11 cellular contexts compared by ENCODE assay signal in genomic region chr6:166640342-166641043, GRCh38. TPM values are rescaled to one million over a fixed set of nuclear protein-coding genes. Genes with fewer than 3 reads are reported as not detected.
A peak's percentile ranks its signal among the peaks of the same experiment; 100 is the strongest.
DNase-seq lines count a peak whose midpoint lies in the region; ATAC-seq and TF ChIP-seq lines count a peak whose summit lies in the region.
"Had no signal": no experiment of that assay in that cellular context is flagged by ENCODE, and none has a peak within 500 bp of the region (broad histone marks: within the 10 kb centered on the region; RNA-seq: fewer than 3 reads in every experiment).

No MANE protein-coding gene starts in this region.

- peak overlapping the region; percentile 46 for H3K4me2 ChIP-seq in hepatocyte

- H3K27me3 Mint-ChIP-seq in activated CD4-positive, alpha-beta memory T cell treated with anti-CD3 and anti-CD28 coated beads for 36 hours, result peaks cover 19% of the 10 kb centered on the region
- peaks cover 38% of the 10 kb centered on the region for H3K27me3 Mint-ChIP-seq in activated CD4-positive, alpha-beta memory T cell treated with anti-CD3 and anti-CD28 coated beads, Interleukin-2, amount 10 ng/mL, durations not matched to agents 7 days and 5 days
- H3K27me3 Mint-ChIP-seq in activated T-helper 1 cell treated with anti-CD3 and anti-CD28 coated beads, Interleukin-12 subunit alpha, Interleukin-12 subunit beta, Interleukin-2, Interleukin-4 antibody, amounts not matched to agents 30 ng/mL and 10 ng/mL and 1 ng/mL, durations not matched to agents 14 hours and 24 hours and 36 hours (ENCODE audit: insufficient read depth), result peaks cover 16% of the 10 kb centered on the region
- peaks cover 62% of the 10 kb centered on the region for H3K27me3 Mint-ChIP-seq in stimulated activated naive CD8-positive, alpha-beta T cell treated with anti-CD3 and anti-CD28 coated beads, Interleukin-15, amount 100 ng/mL, for 72 hours

- CTCF ChIA-PET in activated CD4-positive, alpha-beta memory T cell treated with anti-CD3 and anti-CD28 coated beads for 36 hours (lab: Charles Lee), result no interaction called here
- CTCF ChIA-PET in activated CD4-positive, alpha-beta memory T cell treated with anti-CD3 and anti-CD28 coated beads, Interleukin-2, amount 10 ng/mL, durations not matched to agents 7 days and 5 days (lab: Charles Lee), result no interaction called here

- no peak overlapping the region for H3K4me3 Mint-ChIP-seq in activated CD4-positive, alpha-beta memory T cell treated with anti-CD3 and anti-CD28 coated beads for 36 hours
- H3K4me3 Mint-ChIP-seq in activated CD4-positive, alpha-beta memory T cell treated with anti-CD3 and anti-CD28 coated beads, Interleukin-2, amount 10 ng/mL, durations not matched to agents 7 days and 5 days, result no peak overlapping the region
- H3K4me3 Mint-ChIP-seq in activated T-helper 1 cell treated with anti-CD3 and anti-CD28 coated beads, Interleukin-12 subunit alpha, Interleukin-12 subunit beta, Interleukin-2, Interleukin-4 antibody, amounts not matched to agents 30 ng/mL and 10 ng/mL and 1 ng/mL, durations not matched to agents 14 hours and 24 hours and 36 hours, result peak overlapping the region; percentile 6
- H3K4me3 Mint-ChIP-seq in stimulated activated naive CD8-positive, alpha-beta T cell treated with anti-CD3 and anti-CD28 coated beads, Interleukin-15, amount 100 ng/mL, for 72 hours, result peak overlapping the region in 1 of 2 donors; percentile 42
- H3K4me3 Mint-ChIP-seq: T-helper 1 cell treated with Interleukin-12 subunit alpha and Interleukin-12 subunit beta and Interleukin-4 antibody, amounts not matched to agents 30 μg/mL and 1 μg/mL, for 36 hours had no signal

- TF ChIP-seq CTCF in hepatocyte (IDR thresholded peaks at IDR 0.05; ENCODE audit: poor library complexity), result no peak

- H3K36me3 Mint-ChIP-seq in activated CD4-positive, alpha-beta memory T cell treated with anti-CD3 and anti-CD28 coated beads for 36 hours, result peaks cover 5% of the 10 kb centered on the region
- H3K36me3 Mint-ChIP-seq in activated CD4-positive, alpha-beta memory T cell treated with anti-CD3 and anti-CD28 coated beads, Interleukin-2, amount 10 ng/mL, durations not matched to agents 7 days and 5 days (ENCODE audit: low read depth), result no peaks in the 10 kb centered on the region
- H3K36me3 Mint-ChIP-seq in activated T-helper 1 cell treated with anti-CD3 and anti-CD28 coated beads, Interleukin-12 subunit alpha, Interleukin-12 subunit beta, Interleukin-2, Interleukin-4 antibody, amounts not matched to agents 30 ng/mL and 10 ng/mL and 1 ng/mL, durations not matched to agents 14 hours and 24 hours and 36 hours (ENCODE audit: low read depth), result no peaks in the 10 kb centered on the region

- no peaks in the 10 kb centered on the region for H3K9me2 ChIP-seq in hepatocyte (replicated peaks; ENCODE audit: insufficient read depth)

- no peaks in the 10 kb centered on the region for H3K9me3 ChIP-seq in hepatocyte (ENCODE audit: low read depth)

- H3K9me3 Mint-ChIP-seq in activated CD4-positive, alpha-beta memory T cell treated with anti-CD3 and anti-CD28 coated beads for 36 hours, result peaks cover 7% of the 10 kb centered on the region
- no peaks in the 10 kb centered on the region for H3K9me3 Mint-ChIP-seq in activated CD4-positive, alpha-beta memory T cell treated with anti-CD3 and anti-CD28 coated beads, Interleukin-2, amount 10 ng/mL, durations not matched to agents 7 days and 5 days
- no peaks in the 10 kb centered on the region for H3K9me3 Mint-ChIP-seq in activated T-helper 1 cell treated with anti-CD3 and anti-CD28 coated beads, Interleukin-12 subunit alpha, Interleukin-12 subunit beta, Interleukin-2, Interleukin-4 antibody, amounts not matched to agents 30 ng/mL and 10 ng/mL and 1 ng/mL, durations not matched to agents 14 hours and 24 hours and 36 hours
- H3K9me3 Mint-ChIP-seq in stimulated activated naive CD8-positive, alpha-beta T cell treated with anti-CD3 and anti-CD28 coated beads, Interleukin-15, amount 100 ng/mL, for 72 hours, result no peaks in the 10 kb centered on the region
- H3K9me3 Mint-ChIP-seq: T-helper 1 cell treated with Interleukin-12 subunit alpha and Interleukin-12 subunit beta and Interleukin-4 antibody, amounts not matched to agents 30 μg/mL and 1 μg/mL, for 36 hours had no signal

- no peak overlapping the region for H2AFZ ChIP-seq in hepatocyte

- POLR2A ChIA-PET in activated CD4-positive, alpha-beta memory T cell treated with anti-CD3 and anti-CD28 coated beads for 36 hours (lab: Charles Lee), result no interaction called here
- POLR2A ChIA-PET in activated CD4-positive, alpha-beta memory T cell treated with anti-CD3 and anti-CD28 coated beads, Interleukin-2, amount 10 ng/mL, durations not matched to agents 7 days and 5 days (lab: Charles Lee), result no interaction called here

- H3K79me2 ChIP-seq in hepatocyte, result no peaks in the 10 kb centered on the region

- no peaks in the 10 kb centered on the region for H4K20me1 ChIP-seq in hepatocyte (ENCODE audit: insufficient read depth, poor library complexity, severe bottlenecking)

- H3K27me3 ChIP-seq in hepatocyte, result no peaks in the 10 kb centered on the region

- no peak overlapping the region for H3K4me3 ChIP-seq in hepatocyte

- H3K4me1 ChIP-seq in hepatocyte (ENCODE audit: insufficient read depth), result no peaks in the 10 kb centered on the region

- no peak overlapping the region for H3K27ac Mint-ChIP-seq in activated CD4-positive, alpha-beta memory T cell treated with anti-CD3 and anti-CD28 coated beads for 36 hours
- no peak overlapping the region for H3K27ac Mint-ChIP-seq in activated CD4-positive, alpha-beta memory T cell treated with anti-CD3 and anti-CD28 coated beads, Interleukin-2, amount 10 ng/mL, durations not matched to agents 7 days and 5 days
- H3K27ac Mint-ChIP-seq in activated T-helper 1 cell treated with anti-CD3 and anti-CD28 coated beads, Interleukin-12 subunit alpha, Interleukin-12 subunit beta, Interleukin-2, Interleukin-4 antibody, amounts not matched to agents 30 ng/mL and 10 ng/mL and 1 ng/mL, durations not matched to agents 14 hours and 24 hours and 36 hours, result no peak overlapping the region
- H3K27ac Mint-ChIP-seq in stimulated activated naive CD8-positive, alpha-beta T cell treated with anti-CD3 and anti-CD28 coated beads, Interleukin-15, amount 100 ng/mL, for 72 hours, result no peak overlapping the region
- H3K27ac Mint-ChIP-seq: T-helper 1 cell treated with Interleukin-12 subunit alpha and Interleukin-12 subunit beta and Interleukin-4 antibody, amounts not matched to agents 30 μg/mL and 1 μg/mL, for 36 hours had no signal

- 76% methylated on average over 19 of the region's 19 CpGs for WGBS in hepatocyte (ENCODE audit: low lambda C conversion rate, missing lambda C conversion rate)

- intact Hi-C loops in activated CD4-positive, alpha-beta memory T cell treated with anti-CD3 and anti-CD28 coated beads for 36 hours (cut with micrococcal nuclease), result no loop called here
- intact Hi-C loops in activated T-helper 1 cell treated with anti-CD3 and anti-CD28 coated beads, Interleukin-12 subunit alpha, Interleukin-12 subunit beta, Interleukin-2, Interleukin-4 antibody, amounts not matched to agents 30 ng/mL and 10 ng/mL and 1 ng/mL, durations not matched to agents 14 hours and 24 hours and 36 hours (cut with micrococcal nuclease), result no loop called here

- peaks cover 6% of the 10 kb centered on the region for H3K4me1 Mint-ChIP-seq in activated CD4-positive, alpha-beta memory T cell treated with anti-CD3 and anti-CD28 coated beads for 36 hours (ENCODE audit: low read depth)
- peaks cover 11% of the 10 kb centered on the region for H3K4me1 Mint-ChIP-seq in activated CD4-positive, alpha-beta memory T cell treated with anti-CD3 and anti-CD28 coated beads, Interleukin-2, amount 10 ng/mL, durations not matched to agents 7 days and 5 days
- peaks cover 19% of the 10 kb centered on the region for H3K4me1 Mint-ChIP-seq in activated T-helper 1 cell treated with anti-CD3 and anti-CD28 coated beads, Interleukin-12 subunit alpha, Interleukin-12 subunit beta, Interleukin-2, Interleukin-4 antibody, amounts not matched to agents 30 ng/mL and 10 ng/mL and 1 ng/mL, durations not matched to agents 14 hours and 24 hours and 36 hours (ENCODE audit: low read depth)
- peaks cover 15% of the 10 kb centered on the region for H3K4me1 Mint-ChIP-seq in stimulated activated naive CD8-positive, alpha-beta T cell treated with anti-CD3 and anti-CD28 coated beads, Interleukin-15, amount 100 ng/mL, for 72 hours

- no peaks in the 10 kb centered on the region for H3K36me3 ChIP-seq in hepatocyte (replicated peaks; ENCODE audit: insufficient read depth, low read depth)

- DNase-seq in activated CD4-positive, alpha-beta memory T cell treated with anti-CD3 and anti-CD28 coated beads for 36 hours, result peak; percentile 24
- no peak for DNase-seq in activated CD4-positive, alpha-beta memory T cell treated with anti-CD3 and anti-CD28 coated beads, Interleukin-2, amount 10 ng/mL, durations not matched to agents 7 days and 5 days
- no peak for DNase-seq in activated T-helper 1 cell treated with anti-CD3 and anti-CD28 coated beads, Interleukin-12 subunit alpha, Interleukin-12 subunit beta, Interleukin-2, Interleukin-4 antibody, amounts not matched to agents 30 ng/mL and 10 ng/mL and 1 ng/mL, durations not matched to agents 14 hours and 24 hours and 36 hours (ENCODE audit: low spot score)
- DNase-seq in hepatocyte (ENCODE audit: low spot score), result no peak
- no peak for DNase-seq in stimulated activated naive CD8-positive, alpha-beta T cell treated with anti-CD3 and anti-CD28 coated beads, Interleukin-15, amount 100 ng/mL, for 72 hours
- DNase-seq: NCI-H526, trophoblast cell had no signal

- H3K27ac ChIP-seq in hepatocyte, result no peak overlapping the region

- ATAC-seq in stimulated activated naive CD8-positive, alpha-beta T cell treated with anti-CD3 and anti-CD28 coated beads, Interleukin-15, amount 100 ng/mL, for 72 hours, result peak; percentile 60
- ATAC-seq in GM18511 (IDR thresholded peaks at IDR 0.05; ENCODE audit: unreplicated experiment), result no peak
- no peak for ATAC-seq in HG03097 (IDR thresholded peaks at IDR 0.05; ENCODE audit: low FRiP score, unreplicated experiment)
- ATAC-seq in GM18870 (IDR thresholded peaks at IDR 0.05; ENCODE audit: unreplicated experiment), result no peak

RNA-seq across cellular contexts. Expression of gene RPS6KA2, which starts 13.4 kb away (rescaled TPM):
- total RNA-seq in activated CD4-positive, alpha-beta memory T cell treated with anti-CD3 and anti-CD28 coated beads for 36 hours, result 1 to 10 TPM; 7.7 to 7.9 TPM
- total RNA-seq in activated CD4-positive, alpha-beta memory T cell treated with anti-CD3 and anti-CD28 coated beads, Interleukin-2, amount 10 ng/mL, durations not matched to agents 7 days and 5 days, result 1 to 10 TPM; 6.3 to 6.5 TPM
- 2.0 and 2.7 TPM in 2 replicates for total RNA-seq in activated T-helper 1 cell treated with anti-CD3 and anti-CD28 coated beads, Interleukin-12 subunit alpha, Interleukin-12 subunit beta, Interleukin-2, Interleukin-4 antibody, amounts not matched to agents 30 ng/mL and 10 ng/mL and 1 ng/mL, durations not matched to agents 14 hours and 24 hours and 36 hours
- total RNA-seq in hepatocyte, result 26.3 and 29.2 TPM in 2 replicates
- 27.7 and 34.8 TPM in 2 replicates for polyA plus RNA-seq in hepatocyte

RNA-seq across cellular contexts. Expression of gene RAMACL, which starts 54.0 kb away (rescaled TPM):
- under 1 TPM; 0.29 to 0.31 TPM for total RNA-seq in activated CD4-positive, alpha-beta memory T cell treated with anti-CD3 and anti-CD28 coated beads for 36 hours
- under 1 TPM in 1 of 2 experiments, not detected in 1; 0.23 TPM for total RNA-seq in activated CD4-positive, alpha-beta memory T cell treated with anti-CD3 and anti-CD28 coated beads, Interleukin-2, amount 10 ng/mL, durations not matched to agents 7 days and 5 days
- 0.29 and 0.42 TPM in 2 replicates for total RNA-seq in activated T-helper 1 cell treated with anti-CD3 and anti-CD28 coated beads, Interleukin-12 subunit alpha, Interleukin-12 subunit beta, Interleukin-2, Interleukin-4 antibody, amounts not matched to agents 30 ng/mL and 10 ng/mL and 1 ng/mL, durations not matched to agents 14 hours and 24 hours and 36 hours
- total RNA-seq in hepatocyte, result 1.1 and 1.6 TPM in 2 replicates
- 1.1 and 2.9 TPM in 2 replicates for polyA plus RNA-seq in hepatocyte
